In the genomic region with DNA sequence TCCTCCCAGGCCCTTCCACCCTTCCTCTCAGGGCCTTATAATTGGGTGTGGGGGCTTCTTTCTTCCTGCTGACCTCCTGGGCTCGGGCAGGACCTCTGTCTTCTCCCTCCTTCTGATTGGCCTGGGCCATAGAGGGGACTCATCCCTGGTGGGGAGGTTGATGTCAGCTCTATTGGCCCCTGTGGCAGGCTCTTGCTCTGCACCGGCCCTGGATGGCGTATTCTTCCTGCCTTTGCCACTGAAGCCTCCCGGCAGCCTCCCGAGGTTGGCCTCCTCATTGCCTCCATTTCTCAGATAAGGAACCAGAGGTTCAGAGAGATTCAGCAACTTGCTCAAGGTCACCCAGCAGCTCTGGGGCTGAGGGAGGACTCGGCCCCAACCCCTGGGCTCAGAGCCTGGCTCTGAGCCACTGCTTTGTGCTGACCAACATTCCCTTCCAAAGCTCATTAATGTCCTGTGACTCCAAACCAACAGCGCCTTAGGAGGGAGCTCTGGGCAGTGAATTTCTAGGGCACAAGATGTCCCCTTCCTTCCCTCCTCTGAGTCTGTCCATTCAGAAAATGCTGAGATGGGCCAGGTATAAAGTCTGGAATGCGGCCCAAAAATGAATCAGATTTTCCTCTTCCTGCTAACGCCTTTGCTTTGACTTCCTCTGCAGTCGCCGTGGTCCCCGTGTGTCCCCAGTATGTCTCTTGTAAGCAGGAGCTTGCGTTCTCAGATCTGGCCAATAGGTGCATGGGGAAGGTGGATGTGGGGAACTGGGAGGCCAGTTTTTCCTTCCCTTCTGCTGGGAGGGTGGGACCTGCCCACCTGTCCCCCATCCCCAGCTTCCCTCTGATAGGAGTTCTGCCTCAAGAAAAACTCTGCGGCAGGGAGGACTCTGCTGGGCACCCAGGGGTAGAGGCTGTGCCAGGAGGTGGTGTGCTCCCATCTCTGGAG, we compare ENCODE assay signal across 24 cellular contexts.
A peak's percentile ranks its signal among the peaks of the same experiment; 100 is the strongest.
DNase-seq lines count a peak whose midpoint lies in the region; ATAC-seq, FAIRE-seq and TF ChIP-seq lines count a peak whose summit lies in the region.
"Had no signal": no experiment of that assay in that cellular context is flagged by ENCODE, and none has a peak within 500 bp of the region (broad histone marks: within the 10 kb centered on the region; RNA-seq: fewer than 3 reads in every experiment).

No MANE protein-coding gene starts in this region.

- no peaks in the 10 kb centered on the region for H3K9me3 Mint-ChIP-seq in activated T-helper 17 cell treated with anti-CD3 and anti-CD28 coated beads, Interleukin-2, amount 50 U/mL, for 72 hours
- H3K9me3 Mint-ChIP-seq: effector memory CD8-positive, alpha-beta T cell had no signal

- H3K27ac ChIP-seq in IMR-90 (ENCODE audit: insufficient read depth, low read length) (no peak overlapping the region), right cardiac atrium (ENCODE audit: low read length) (peak overlapping the region; percentile 8), psoas muscle (peak overlapping the region; percentile 41)
- H3K27ac ChIP-seq: BLaER1 treated with 17β-estradiol and CSF1 and Interleukin-3, amounts not matched to agents 10 nM and 100 nM had no signal

- POLR2A ChIA-PET in IMR-90 (lab: Charles Lee; ENCODE audit: unreplicated experiment): no interaction called here

- no peak overlapping the region for H3K18ac ChIP-seq in IMR-90 (ENCODE audit: low read depth, low read length)

- no peak overlapping the region for H3K4me2 ChIP-seq in IMR-90 (ENCODE audit: low read depth, low read length)
- H3K4me2 ChIP-seq: BLaER1 treated with 17β-estradiol and CSF1 and Interleukin-3, amounts not matched to agents 10 nM and 100 nM had no signal

- TF ChIP-seq CTCF in IMR-90 (conservative IDR thresholded peaks at IDR 0.05; ENCODE audit: low read depth, low read length) (no peak), bronchial epithelial cell (IDR thresholded peaks at IDR 0.05; ENCODE audit: insufficient read depth, low read length, severe bottlenecking) (no peak), psoas muscle (IDR thresholded peaks at IDR 0.05) (no peak)

- H2AFZ ChIP-seq in IMR-90 (replicated peaks; ENCODE audit: low read length, poor library complexity): peak overlapping the region; percentile 43

- no peaks in the 10 kb centered on the region for H3K9me3 ChIP-seq in IMR-90 (ENCODE audit: control insufficient read depth, insufficient read depth, low read length)
- no peaks in the 10 kb centered on the region for H3K9me3 ChIP-seq in right cardiac atrium (ENCODE audit: control insufficient read depth, low read length)
- no peaks in the 10 kb centered on the region for H3K9me3 ChIP-seq in psoas muscle
- H3K9me3 ChIP-seq: BLaER1 treated with 17β-estradiol and CSF1 and Interleukin-3, amounts not matched to agents 10 nM and 100 nM; Caco-2; HAP-1 had no signal

- no peak overlapping the region for H3K23ac ChIP-seq in IMR-90 (ENCODE audit: low read depth, low read length)

- intact Hi-C loops in IMR-90 (cut with micrococcal nuclease): no loop called here
- intact Hi-C loops in right cardiac atrium (cut with DNase I): no loop called here
- intact Hi-C loops in psoas muscle (cut with DNase I): no loop called here

- H3K4me3 Mint-ChIP-seq in activated T-helper 17 cell treated with anti-CD3 and anti-CD28 coated beads, Interleukin-2, amount 50 U/mL, for 72 hours: no peak overlapping the region
- H3K4me3 Mint-ChIP-seq: activated naive CD8-positive, alpha-beta T cell; effector memory CD8-positive, alpha-beta T cell; memory B cell had no signal

- no peak for TF ChIP-seq POLR2A in IMR-90 (IDR thresholded peaks at IDR 0.05; ENCODE audit: low read depth, low read length)

- H3K4me3 ChIP-seq in IMR-90 (ENCODE audit: insufficient read depth, low read depth, low read length) (no peak overlapping the region), bronchial epithelial cell (ENCODE audit: low read depth, low read length) (no peak overlapping the region), right cardiac atrium (ENCODE audit: low read length) (no peak overlapping the region), psoas muscle (no peak overlapping the region)
- H3K4me3 ChIP-seq: BLaER1 treated with 17β-estradiol and CSF1 and Interleukin-3, amounts not matched to agents 10 nM and 100 nM; GM12878; HAP-1 had no signal

- H2BK15ac ChIP-seq in IMR-90 (ENCODE audit: low read depth, low read length): no peak overlapping the region

- no peak overlapping the region for H3K4ac ChIP-seq in IMR-90 (ENCODE audit: low read depth, low read length)

- no peaks in the 10 kb centered on the region for H3K9me1 ChIP-seq in IMR-90 (ENCODE audit: insufficient read depth, low read length)

- H3K27ac Mint-ChIP-seq in activated T-helper 17 cell treated with anti-CD3 and anti-CD28 coated beads, Interleukin-2, amount 50 U/mL, for 72 hours: no peak overlapping the region
- H3K27ac Mint-ChIP-seq: activated naive CD8-positive, alpha-beta T cell; effector memory CD8-positive, alpha-beta T cell; memory B cell had no signal

- no peak overlapping the region for H3K56ac ChIP-seq in IMR-90 (ENCODE audit: extremely low read depth, insufficient read depth, low read length)

- DNase-seq in IMR-90 (no peak), bronchial epithelial cell (ENCODE audit: low read depth) (peak; percentile 18), right cardiac atrium (no peak), psoas muscle (no peak), NCI-H226 (no peak), anterior cingulate cortex (lab: John Stamatoyannopoulos, UW) (no peak)
- DNase-seq: activated CD4-positive, alpha-beta T cell treated with anti-CD3 and anti-CD28 coated beads, Interleukin-2, amount 50 U/mL, for 48 hours; Caco-2; DND-41; effector memory CD8-positive, alpha-beta T cell; NCI-H2029 treated with DMSO at 0.1 percent for 48 hours; NCI-H774; occipital lobe; retina; stimulated activated CD4-positive, alpha-beta T cell treated with anti-CD3 and anti-CD28 coated beads, Interleukin-12 subunit alpha, Interleukin-12 subunit beta, amount 100 ng/mL, for 4 hours; stimulated activated CD4-positive, alpha-beta T cell treated with anti-CD3 and anti-CD28 coated beads, Interleukin-4, amount 100 ng/mL, for 4 hours; stimulated activated naive CD4-positive, alpha-beta T cell treated with Interleukin-2 at 50 U/mL for 16 hours had no signal

- no peak for TF ChIP-seq RAD21 in IMR-90 (IDR thresholded peaks at IDR 0.05; ENCODE audit: low read length)

- no peaks in the 10 kb centered on the region for H3K36me3 Mint-ChIP-seq in activated T-helper 17 cell treated with anti-CD3 and anti-CD28 coated beads, Interleukin-2, amount 50 U/mL, for 72 hours (ENCODE audit: low read depth)
- H3K36me3 Mint-ChIP-seq: activated naive CD8-positive, alpha-beta T cell; memory B cell had no signal

- no peak overlapping the region for H4K91ac ChIP-seq in IMR-90 (ENCODE audit: insufficient read depth, low read depth, low read length)

- ATAC-seq in IMR-90 (ENCODE audit: low read depth): no peak
- ATAC-seq in right cardiac atrium: peak in 1 of 2 donors; percentile 28
- peak in 2 of 4 donors; percentile 21 to 31 for ATAC-seq in psoas muscle
- no peak for ATAC-seq in HG03097 (IDR thresholded peaks at IDR 0.05; ENCODE audit: low FRiP score, unreplicated experiment)
- no peak for ATAC-seq in activated T-helper 17 cell treated with anti-CD3 and anti-CD28 coated beads, Interleukin-2, amount 50 U/mL, for 72 hours (replicated peaks)
- ATAC-seq: effector memory CD8-positive, alpha-beta T cell had no signal

- CTCF ChIA-PET in IMR-90 (lab: Yijun Ruan, JAX): interaction anchor here (0.6 to 1.3 kb wide), 4 partner anchors 17 to 1180 kb away, joined by 3 to 5 read pairs (median 4); no protein-coding TSS in a partner anchor

- H2BK120ac ChIP-seq in IMR-90 (ENCODE audit: low read depth, low read length): no peak overlapping the region

- no peak overlapping the region for H2AK5ac ChIP-seq in IMR-90 (ENCODE audit: low read depth, low read length)

- BruUV-seq in IMR-90 (replicated peaks; lab: Mats Ljungman, UMichigan): no TSS peak

- H4K20me1 ChIP-seq in IMR-90 (ENCODE audit: insufficient read depth, low read length): no peaks in the 10 kb centered on the region
- H4K20me1 ChIP-seq: BLaER1 treated with 17β-estradiol and CSF1 and Interleukin-3, amounts not matched to agents 10 nM and 100 nM had no signal

- H2AK9ac ChIP-seq in IMR-90 (replicated peaks; ENCODE audit: low read depth, low read length, poor library complexity): no peak overlapping the region

- no peak overlapping the region for H2BK20ac ChIP-seq in IMR-90 (ENCODE audit: low read depth, low read length)

- no peak overlapping the region for H3K9ac ChIP-seq in IMR-90 (ENCODE audit: low read depth, low read length)
- H3K9ac ChIP-seq: BLaER1 treated with 17β-estradiol and CSF1 and Interleukin-3, amounts not matched to agents 10 nM and 100 nM had no signal

- dilution Hi-C loops in IMR-90 (cut with HindIII; ENCODE audit: low sequenced_read_pairs, unreplicated experiment): no loop called here

- H2BK5ac ChIP-seq in IMR-90 (ENCODE audit: low read depth, low read length, poor library complexity, severe bottlenecking): no peak overlapping the region

- H3K27me3 ChIP-seq in IMR-90 (ENCODE audit: control insufficient read depth, insufficient read depth, low read length) (peaks cover 12% of the 10 kb centered on the region), bronchial epithelial cell (ENCODE audit: control insufficient read depth, insufficient read depth, low read length) (no peaks in the 10 kb centered on the region), right cardiac atrium (ENCODE audit: control insufficient read depth, insufficient read depth) (no peaks in the 10 kb centered on the region), psoas muscle (ENCODE audit: insufficient read depth in 3 of 3, low read length in 2 of 3) (no peaks in the 10 kb centered on the region)
- H3K27me3 ChIP-seq: BLaER1 treated with 17β-estradiol and CSF1 and Interleukin-3, amounts not matched to agents 10 nM and 100 nM had no signal

- H4K8ac ChIP-seq in IMR-90 (ENCODE audit: low read depth in 2 of 2, low read length in 2 of 2): no peak overlapping the region

- H3K36me3 ChIP-seq in IMR-90 (ENCODE audit: control insufficient read depth, insufficient read depth, low read length) (no peaks in the 10 kb centered on the region), bronchial epithelial cell (ENCODE audit: control insufficient read depth, insufficient read depth, low read length) (no peaks in the 10 kb centered on the region), psoas muscle (ENCODE audit: insufficient read depth in 1 of 2, low read depth in 1 of 2) (no peaks in the 10 kb centered on the region)
- H3K36me3 ChIP-seq: BLaER1 treated with 17β-estradiol and CSF1 and Interleukin-3, amounts not matched to agents 10 nM and 100 nM; HAP-1 had no signal

- no peak overlapping the region for H3K14ac ChIP-seq in IMR-90 (replicated peaks; ENCODE audit: low read depth, low read length)

- 72% methylated on average over 3 of the region's 14 CpGs; no CpG with 5 or more reads in 1 of the 2 experiments for WGBS in IMR-90 (ENCODE audit: extremely low coverage in 2 of 2, insufficient read length in 1 of 2), 2 experiments
- WGBS in right cardiac atrium: 67% methylated on average over 14 of the region's 14 CpGs
- WGBS in psoas muscle, 3 donors: 66 to 71% (median 70%) methylated on average over 13 to 14 of the region's 14 CpGs

- no peak overlapping the region for H4K5ac ChIP-seq in IMR-90 (ENCODE audit: low read depth, low read length)

- in situ Hi-C loops in IMR-90 (cut with MboI; ENCODE audit: low sequenced_read_pairs): no loop called here

- peak; percentile 58 for FAIRE-seq in bronchial epithelial cell (lab: Jason Lieb, UNC)
- FAIRE-seq: GM12878 had no signal

- H3K27me3 Mint-ChIP-seq in activated T-helper 17 cell treated with anti-CD3 and anti-CD28 coated beads, Interleukin-2, amount 50 U/mL, for 72 hours: peaks cover 4% of the 10 kb centered on the region
- H3K27me3 Mint-ChIP-seq: activated naive CD8-positive, alpha-beta T cell had no signal

- H3K79me1 ChIP-seq in IMR-90 (ENCODE audit: low read depth in 1 of 2, low read length in 2 of 2): no peaks in the 10 kb centered on the region

- no peaks in the 10 kb centered on the region for H3K4me1 Mint-ChIP-seq in activated T-helper 17 cell treated with anti-CD3 and anti-CD28 coated beads, Interleukin-2, amount 50 U/mL, for 72 hours
- H3K4me1 Mint-ChIP-seq: memory B cell had no signal

- no peaks in the 10 kb centered on the region for H3K4me1 ChIP-seq in IMR-90 (ENCODE audit: control insufficient read depth, insufficient read depth, low read length)
- no peaks in the 10 kb centered on the region for H3K4me1 ChIP-seq in right cardiac atrium (ENCODE audit: control insufficient read depth, insufficient read depth, low read length)
- H3K4me1 ChIP-seq in psoas muscle: no peaks in the 10 kb centered on the region
- H3K4me1 ChIP-seq: Caco-2, HAP-1 had no signal
